ENCODE assay signal across 9 cellular contexts in the genomic region with DNA sequence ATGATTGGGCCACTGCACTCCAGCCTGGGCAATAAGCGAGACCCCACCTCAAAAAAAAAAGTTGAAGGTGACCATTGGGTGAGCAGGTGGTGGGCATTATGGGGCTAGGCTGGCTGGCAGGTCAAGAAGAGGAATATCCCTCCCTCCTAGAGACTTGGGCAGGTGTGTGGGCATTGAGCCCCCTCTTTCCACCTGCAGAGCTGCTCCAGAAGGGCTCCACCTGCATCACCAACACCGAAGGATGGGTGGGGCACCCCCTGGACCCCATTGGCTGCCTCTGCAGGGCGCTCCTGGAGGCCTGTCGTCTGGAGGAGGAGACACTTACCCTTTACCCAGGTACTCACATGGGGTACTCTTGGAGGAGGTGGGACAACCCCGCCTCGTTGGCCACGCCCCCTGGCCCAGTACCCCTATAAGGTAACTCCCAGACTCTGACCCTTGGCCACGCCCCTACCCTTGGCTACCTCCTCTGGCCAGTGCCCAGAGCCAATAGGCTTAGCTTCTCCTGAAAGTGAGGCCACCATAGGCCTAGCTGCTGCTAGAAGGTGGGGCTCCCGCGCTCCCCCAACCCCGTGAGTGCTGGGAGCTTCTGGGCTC. TPM values are rescaled to one million over a fixed set of nuclear protein-coding genes. Genes with fewer than 3 reads are reported as not detected.
A peak's percentile ranks its signal among the peaks of the same experiment; 100 is the strongest.
DNase-seq lines count a peak whose midpoint lies in the region; ATAC-seq and TF ChIP-seq lines count a peak whose summit lies in the region.
"Had no signal": no experiment of that assay in that cellular context is flagged by ENCODE, and none has a peak within 500 bp of the region (broad histone marks: within the 10 kb centered on the region; RNA-seq: fewer than 3 reads in every experiment).

No MANE protein-coding gene starts in this region.

- ATAC-seq in upper lobe of left lung (ENCODE audit: low FRiP score in 2 of 2) = peak; percentile 30 to 86
- no peak for ATAC-seq in GM18858 (IDR thresholded peaks at IDR 0.05; ENCODE audit: unreplicated experiment)

- no peaks in the 10 kb centered on the region for H3K9me3 Mint-ChIP-seq in activated naive CD4-positive, alpha-beta T cell treated with anti-CD3 and anti-CD28 coated beads for 36 hours
- no peaks in the 10 kb centered on the region for H3K9me3 Mint-ChIP-seq in T-helper 2 cell treated with Interferon-gamma antibody and Interleukin-4, amounts not matched to agents 5 μg/mL and 100 μg/mL, for 36 hours
- H3K9me3 Mint-ChIP-seq: CD4-positive, alpha-beta memory T cell had no signal

- TF ChIP-seq CTCF in Peyer's patch (IDR thresholded peaks at IDR 0.05) (no peak), upper lobe of left lung (IDR thresholded peaks at IDR 0.05) (no peak)

- H3K4me1 Mint-ChIP-seq in activated naive CD4-positive, alpha-beta T cell treated with anti-CD3 and anti-CD28 coated beads for 36 hours (ENCODE audit: low read depth) = no peaks in the 10 kb centered on the region
- peaks cover 5% of the 10 kb centered on the region for H3K4me1 Mint-ChIP-seq in T-helper 2 cell treated with Interferon-gamma antibody and Interleukin-4, amounts not matched to agents 5 μg/mL and 100 μg/mL, for 36 hours (ENCODE audit: low read depth)

- peak; percentile 9 for DNase-seq in activated naive CD4-positive, alpha-beta T cell treated with Interleukin-2 at 50 U/mL for 16 hours
- DNase-seq in activated naive CD4-positive, alpha-beta T cell treated with anti-CD3 and anti-CD28 coated beads for 36 hours = no peak
- peak in 2 of 3 donors; percentile 81 to 82 for DNase-seq in Peyer's patch
- DNase-seq in iPS DF 6.9 (ENCODE audit: low read depth, low spot score) = peak; percentile 99
- peak; percentile 81 to 86 for DNase-seq in upper lobe of left lung
- no peak for DNase-seq in GF-D8 (lab: John Stamatoyannopoulos, UW)
- DNase-seq in T-helper 2 cell treated with Interferon-gamma antibody and Interleukin-4, amounts not matched to agents 5 μg/mL and 100 μg/mL, for 36 hours (ENCODE audit: low spot score) = no peak

- H3K27ac ChIP-seq in Peyer's patch (peak overlapping the region in 3 of 4 donors; percentile 19 to 77 (median 76)), iPS DF 6.9 (ENCODE audit: low read length) (no peak overlapping the region), upper lobe of left lung (peak overlapping the region in 3 of 4 donors; percentile 40 to 63 (median 62))

- H3K36me3 Mint-ChIP-seq in activated naive CD4-positive, alpha-beta T cell treated with anti-CD3 and anti-CD28 coated beads for 36 hours (ENCODE audit: low read depth) = peaks cover 4% of the 10 kb centered on the region
- peaks cover 5% of the 10 kb centered on the region for H3K36me3 Mint-ChIP-seq in T-helper 2 cell treated with Interferon-gamma antibody and Interleukin-4, amounts not matched to agents 5 μg/mL and 100 μg/mL, for 36 hours (ENCODE audit: low read depth)

- H3K9me3 ChIP-seq in Peyer's patch = no peaks in the 10 kb centered on the region
- H3K9me3 ChIP-seq in iPS DF 6.9 (ENCODE audit: control insufficient read depth, insufficient read depth, low read length) = no peaks in the 10 kb centered on the region
- H3K9me3 ChIP-seq in upper lobe of left lung = no peaks in the 10 kb centered on the region

- TF ChIP-seq EP300 in upper lobe of left lung (IDR thresholded peaks at IDR 0.05) = no peak

- H3K36me3 ChIP-seq in Peyer's patch (peaks cover 0 to 4% (median 0%) of the 10 kb centered on the region in 3 donors), iPS DF 6.9 (ENCODE audit: control insufficient read depth, insufficient read depth, low read length) (peaks cover 15% of the 10 kb centered on the region), upper lobe of left lung (peaks cover 0 to 60% (median 13%) of the 10 kb centered on the region in 4 donors)

- H3K4me1 ChIP-seq in Peyer's patch = peaks cover 0 to 4% (median 0%) of the 10 kb centered on the region in 4 donors
- 0 out of 2 replicates have a peak, but pooled peaks cover 2% of the 10 kb centered on the region for H3K4me1 ChIP-seq in iPS DF 6.9 (ENCODE audit: control insufficient read depth, insufficient read depth, low read length)
- peaks cover 0 to 6% (median 0%) of the 10 kb centered on the region in 4 donors for H3K4me1 ChIP-seq in upper lobe of left lung

- no peaks in the 10 kb centered on the region for H3K27me3 Mint-ChIP-seq in activated naive CD4-positive, alpha-beta T cell treated with anti-CD3 and anti-CD28 coated beads for 36 hours (ENCODE audit: low read depth)
- no peaks in the 10 kb centered on the region for H3K27me3 Mint-ChIP-seq in T-helper 2 cell treated with Interferon-gamma antibody and Interleukin-4, amounts not matched to agents 5 μg/mL and 100 μg/mL, for 36 hours (ENCODE audit: low read depth)
- H3K27me3 Mint-ChIP-seq: CD4-positive, alpha-beta memory T cell had no signal

- H3K4me3 Mint-ChIP-seq in activated naive CD4-positive, alpha-beta T cell treated with anti-CD3 and anti-CD28 coated beads for 36 hours = no peak overlapping the region
- H3K4me3 Mint-ChIP-seq in T-helper 2 cell treated with Interferon-gamma antibody and Interleukin-4, amounts not matched to agents 5 μg/mL and 100 μg/mL, for 36 hours = no peak overlapping the region

- no peak overlapping the region for H3K27ac Mint-ChIP-seq in activated naive CD4-positive, alpha-beta T cell treated with anti-CD3 and anti-CD28 coated beads for 36 hours
- H3K27ac Mint-ChIP-seq in T-helper 2 cell treated with Interferon-gamma antibody and Interleukin-4, amounts not matched to agents 5 μg/mL and 100 μg/mL, for 36 hours = no peak overlapping the region

- intact Hi-C loops in activated naive CD4-positive, alpha-beta T cell treated with anti-CD3 and anti-CD28 coated beads for 36 hours (cut with micrococcal nuclease) = no loop called here

- H3K4me3 ChIP-seq in Peyer's patch (peak overlapping the region in 2 of 4 donors; percentile 42 to 52), iPS DF 6.9 (ENCODE audit: low read length) (peak overlapping the region; percentile 47; the same call in 1 of the 2 replicates), upper lobe of left lung (peak overlapping the region in 3 of 4 donors; percentile 33 to 43 (median 42))

- CTCF ChIA-PET in activated naive CD4-positive, alpha-beta T cell treated with anti-CD3 and anti-CD28 coated beads for 36 hours (lab: Charles Lee) = no interaction called here

- TF ChIP-seq POLR2A in Peyer's patch (IDR thresholded peaks at IDR 0.05) (no peak), upper lobe of left lung (IDR thresholded peaks at IDR 0.05) (no peak)

- H3K27me3 ChIP-seq in Peyer's patch = no peaks in the 10 kb centered on the region
- H3K27me3 ChIP-seq in iPS DF 6.9 (ENCODE audit: control insufficient read depth, insufficient read depth, low read length) = no peaks in the 10 kb centered on the region
- no peaks in the 10 kb centered on the region for H3K27me3 ChIP-seq in upper lobe of left lung

- no CpG with 5 or more reads among the region's 11 CpGs for WGBS in iPS DF 6.9 (ENCODE audit: insufficient coverage, insufficient read length)
- 71 to 79% methylated on average over 4 to 8 of the region's 11 CpGs for WGBS in upper lobe of left lung, 2 donors

RNA-seq across cellular contexts. Expression of gene ZSWIM4, which starts 21.9 kb away (rescaled TPM):
- total RNA-seq in activated naive CD4-positive, alpha-beta T cell treated with anti-CD3 and anti-CD28 coated beads for 36 hours = 1 to 10 TPM; 6.7 to 7.1 TPM
- total RNA-seq in Peyer's patch (1 to 10 TPM; 1.6 to 9.1 (median 5.8) TPM), upper lobe of left lung (10 to 100 TPM in 4 of 6 donors, 1 to 10 TPM in 2; 7.3 to 22.6 (median 10.1) TPM)

RNA-seq across cellular contexts. Expression of gene C19orf53, which starts 42.9 kb away (rescaled TPM):
- total RNA-seq in activated naive CD4-positive, alpha-beta T cell treated with anti-CD3 and anti-CD28 coated beads for 36 hours = 100 to 1,000 TPM; 116 to 132 TPM
- total RNA-seq in Peyer's patch (100 to 1,000 TPM in 1 of 4 donors, 10 to 100 TPM in 3; 71.3 to 148 (median 84.3) TPM), upper lobe of left lung (100 to 1,000 TPM in 3 of 6 donors, 10 to 100 TPM in 2, 1 to 10 TPM in 1; 9.4 to 158 (median 96.5) TPM)

RNA-seq across cellular contexts. Expression of gene MRI1, which starts 52.8 kb away (rescaled TPM):
- 10 to 100 TPM; 14.0 to 14.8 TPM for total RNA-seq in activated naive CD4-positive, alpha-beta T cell treated with anti-CD3 and anti-CD28 coated beads for 36 hours
- total RNA-seq in Peyer's patch (100 to 1,000 TPM in 2 of 4 donors, 10 to 100 TPM in 2; 59.2 to 126 (median 95.7) TPM), upper lobe of left lung (100 to 1,000 TPM in 2 of 6 donors, 10 to 100 TPM in 4; 29.4 to 155 (median 42.3) TPM)

RNA-seq across cellular contexts. Expression of gene NANOS3, which starts 59.8 kb away (rescaled TPM):
- total RNA-seq in activated naive CD4-positive, alpha-beta T cell treated with anti-CD3 and anti-CD28 coated beads for 36 hours = under 1 TPM; 0.55 to 0.74 TPM
- total RNA-seq in Peyer's patch (not detected), upper lobe of left lung (1 to 10 TPM in 2 of 6 donors, not detected in 4; 1.3 to 5.2 TPM)
- total RNA-seq: CD4-positive, alpha-beta memory T cell had no signal

Comparison
In these comparisons a context has a peak if more than half of its experiments do, and no peak if none do; other contexts are left out.
1. DNase-seq: peak in activated naive CD4-positive, alpha-beta T cell treated with Interleukin-2 at 50 U/mL for 16 hours (single experiment), Peyer's patch (2 of 3), iPS DF 6.9 (single experiment) and upper lobe of left lung (2 of 2); none in activated naive CD4-positive, alpha-beta T cell treated with anti-CD3 and anti-CD28 coated beads for 36 hours (single experiment), GF-D8 (single experiment) and T-helper 2 cell treated with Interferon-gamma antibody and Interleukin-4, amounts not matched to agents 5 μg/mL and 100 μg/mL, for 36 hours (single experiment).